Comparison of ENCODE assay signal across 22 cellular contexts in genomic region chr18:68826111-68826510, GRCh38. TPM values are rescaled to one million over a fixed set of nuclear protein-coding genes. Genes with fewer than 3 reads are reported as not detected.
A peak's percentile ranks its signal among the peaks of the same experiment; 100 is the strongest.
DNase-seq lines count a peak whose midpoint lies in the region; ATAC-seq and TF ChIP-seq lines count a peak whose summit lies in the region.
"Had no signal": no experiment of that assay in that cellular context is flagged by ENCODE, and none has a peak within 500 bp of the region (broad histone marks: within the 10 kb centered on the region; RNA-seq: fewer than 3 reads in every experiment).

No MANE protein-coding gene starts in this region.

- no peaks in the 10 kb centered on the region for H3K27me3 ChIP-seq in PC-9 (ENCODE audit: insufficient read depth, low read depth)
- no peaks in the 10 kb centered on the region for H3K27me3 ChIP-seq in aorta (ENCODE audit: control insufficient read depth in 1 of 2, insufficient read depth in 2 of 2, low read length in 1 of 2)
- H3K27me3 ChIP-seq: ascending aorta; BLaER1 treated with 17β-estradiol and CSF1 and Interleukin-3, amounts not matched to agents 10 nM and 100 nM; right atrium auricular region; stomach had no signal

- intact Hi-C loops in PC-9 (cut with micrococcal nuclease; ENCODE audit: unreplicated experiment) (no loop called here), aorta (cut with DNase I) (no loop called here)

- H3K9me3 ChIP-seq in PC-9 (ENCODE audit: insufficient read depth, low read depth) (no peaks in the 10 kb centered on the region), aorta (ENCODE audit: control insufficient read depth, low read length) (no peaks in the 10 kb centered on the region)
- H3K9me3 ChIP-seq: ascending aorta, right atrium auricular region, stomach had no signal

- H3K4me3 ChIP-seq in PC-9 = no peak overlapping the region
- H3K4me3 ChIP-seq in foreskin fibroblast (ENCODE audit: low read depth in 1 of 2, low read length in 2 of 2) = no peak overlapping the region
- H3K4me3 ChIP-seq in aorta (ENCODE audit: low read length in 2 of 2) = no peak overlapping the region
- H3K4me3 ChIP-seq: ascending aorta; BLaER1 treated with 17β-estradiol and CSF1 and Interleukin-3, amounts not matched to agents 10 nM and 100 nM; right atrium auricular region; stomach had no signal

- no peaks in the 10 kb centered on the region for H3K9me2 ChIP-seq in PC-9 (ENCODE audit: insufficient read depth)

- H3K36me3 ChIP-seq in PC-9 (ENCODE audit: low read depth) (no peaks in the 10 kb centered on the region), aorta (ENCODE audit: control insufficient read depth in 1 of 2, insufficient read depth in 2 of 2, low read length in 1 of 2) (no peaks in the 10 kb centered on the region)
- H3K36me3 ChIP-seq: ascending aorta; BLaER1 treated with 17β-estradiol and CSF1 and Interleukin-3, amounts not matched to agents 10 nM and 100 nM; right atrium auricular region; stomach had no signal

- no peak overlapping the region for H3K4me2 ChIP-seq in PC-9
- H3K4me2 ChIP-seq: BLaER1 treated with 17β-estradiol and CSF1 and Interleukin-3, amounts not matched to agents 10 nM and 100 nM had no signal

- H3K27ac ChIP-seq in PC-9 = no peak overlapping the region
- no peak overlapping the region for H3K27ac ChIP-seq in aorta (ENCODE audit: low read depth in 1 of 2, low read length in 2 of 2)
- H3K27ac ChIP-seq: ascending aorta; BLaER1 treated with 17β-estradiol and CSF1 and Interleukin-3, amounts not matched to agents 10 nM and 100 nM; epithelial cell of prostate; HL-60; right atrium auricular region; stomach had no signal

- no TSS peak for BruUV-seq in PC-9 (replicated peaks; lab: Mats Ljungman, UMichigan)

- H3F3A ChIP-seq in PC-9 (ENCODE audit: insufficient read depth, low read depth) = no peaks in the 10 kb centered on the region

- peak; percentile 18 for DNase-seq in SKM-1 treated with dmso at 0.1 percent for 144 hours (lab: John Stamatoyannopoulos, UW; ENCODE audit: unreplicated experiment)
- DNase-seq in SKM-1 (lab: John Stamatoyannopoulos, UW; ENCODE audit: unreplicated experiment) = no peak
- no peak for DNase-seq in PC-9
- peak; percentile 40 to 50 for DNase-seq in foreskin fibroblast
- no peak for DNase-seq in aorta
- DNase-seq in SIG-M5 (lab: John Stamatoyannopoulos, UW) = no peak
- DNase-seq: activated CD4-positive, alpha-beta T cell treated with anti-CD3 and anti-CD28 coated beads for 4 hours; activated naive CD4-positive, alpha-beta T cell treated with anti-CD3 and anti-CD28 coated beads, Interleukin-2, amount 50 U/mL, for 16 hours; activated T-cell treated with anti-CD3 and anti-CD28 coated beads, Interleukin-2, amount 50 U/mL, for 48 hours; naive thymus-derived CD8-positive, alpha-beta T cell; NCI-H146; NCI-H524; NK-92 treated with Interleukin-12 subunit alpha and Interleukin-12 subunit beta, amount 100 ng/mL, for 24 hours; stomach; trophoblast cell had no signal

- POLR2A ChIA-PET in PC-9 (lab: Charles Lee; ENCODE audit: unreplicated experiment) = no interaction called here

- WGBS in aorta, 2 donors = 76 to 78% methylated on average over 3 of the region's 3 CpGs

- no peaks in the 10 kb centered on the region for H3K79me2 ChIP-seq in PC-9 (ENCODE audit: low read depth)

- ATAC-seq in aorta (ENCODE audit: low FRiP score) (peak; percentile 44), HG02884 (IDR thresholded peaks at IDR 0.05; ENCODE audit: unreplicated experiment) (no peak), HG02970 (IDR thresholded peaks at IDR 0.05; ENCODE audit: low FRiP score, unreplicated experiment) (no peak)
- ATAC-seq: naive thymus-derived CD8-positive, alpha-beta T cell had no signal

- no peaks in the 10 kb centered on the region for H4K20me1 ChIP-seq in PC-9 (ENCODE audit: insufficient read depth)
- H4K20me1 ChIP-seq: BLaER1 treated with 17β-estradiol and CSF1 and Interleukin-3, amounts not matched to agents 10 nM and 100 nM had no signal

- CTCF ChIA-PET in PC-9 (lab: Charles Lee) = no interaction called here

- no peak for TF ChIP-seq CTCF in PC-9 (conservative IDR thresholded peaks at IDR 0.05)
- TF ChIP-seq CTCF in foreskin fibroblast (IDR thresholded peaks at IDR 0.05; ENCODE audit: low read depth, low read length) = no peak

- 0 out of 2 replicates have a peak overlapping the region, but pooled peaks have one; percentile 27 for H2AFZ ChIP-seq in PC-9

- no peaks in the 10 kb centered on the region for H3K4me1 ChIP-seq in PC-9 (replicated peaks; ENCODE audit: insufficient read depth)
- H3K4me1 ChIP-seq in aorta (ENCODE audit: control insufficient read depth in 1 of 2, insufficient read depth in 2 of 2, low read length in 2 of 2) = no peaks in the 10 kb centered on the region
- H3K4me1 ChIP-seq: ascending aorta, stomach had no signal

RNA-seq across cellular contexts. Expression of gene CCDC102B, which starts 28.2 kb away (rescaled TPM):
- total RNA-seq in PC-9 (2021) (1.9 and 2.3 TPM in 2 replicates), aorta (10 to 100 TPM; 13.3 to 30.1 TPM)
- 10 to 100 TPM in 1 of 2 donors, 1 to 10 TPM in 1; 7.6 to 11.1 TPM for polyA plus RNA-seq in aorta

Comparison
In these comparisons a context has a peak if more than half of its experiments do, and no peak if none do; other contexts are left out.
1. DNase-seq: peak in SKM-1 treated with dmso at 0.1 percent for 144 hours (single experiment) and foreskin fibroblast (2 of 2); none in SKM-1 (single experiment), PC-9 (0 of 2), aorta (0 of 2) and SIG-M5 (single experiment).